Comparison of ENCODE assay signal across 8 cellular contexts in the genomic region with DNA sequence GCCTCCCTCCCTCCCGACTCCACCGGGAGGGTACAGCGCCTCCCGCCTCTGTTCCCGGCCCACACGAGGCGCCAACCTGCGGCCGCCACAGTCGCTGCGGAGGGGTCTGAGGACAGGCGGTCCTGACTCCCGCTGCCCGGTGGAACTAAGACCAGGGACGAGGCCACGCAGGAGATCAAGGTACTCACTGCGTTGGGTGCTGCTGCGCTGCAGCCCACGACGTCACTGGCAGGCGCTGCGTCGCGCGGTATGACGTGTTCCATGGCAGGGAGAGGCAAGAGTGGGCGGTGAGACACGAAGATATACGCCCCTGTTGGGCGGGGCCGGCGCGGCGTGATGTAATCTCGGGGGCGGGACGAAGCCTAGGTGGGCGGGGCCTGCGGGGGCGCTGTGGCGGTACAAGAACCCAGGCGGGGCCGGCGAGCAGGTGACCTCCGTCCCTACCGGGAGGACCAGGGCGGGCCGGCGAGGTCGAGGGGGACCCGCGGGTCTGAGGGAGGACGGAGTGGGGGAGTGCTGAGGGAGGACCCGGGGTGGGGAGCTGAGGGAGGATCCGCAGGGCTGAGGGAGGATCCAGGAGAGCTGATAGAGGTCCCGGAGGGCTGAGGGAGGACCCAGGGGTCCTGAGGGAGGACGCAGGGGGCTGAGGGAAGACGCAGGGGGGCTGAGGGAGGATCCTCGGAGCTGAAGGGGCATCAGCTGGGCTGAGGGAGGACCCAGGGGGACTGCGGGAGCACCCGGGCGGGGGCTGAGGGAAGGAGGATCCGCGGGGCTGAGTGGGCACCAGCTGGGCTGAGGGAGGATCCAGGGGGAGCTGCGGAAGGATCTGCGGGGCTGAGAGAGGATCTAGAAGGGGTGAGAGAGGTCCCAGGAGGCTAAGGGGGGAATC. TPM values are rescaled to one million over a fixed set of nuclear protein-coding genes. Genes with fewer than 3 reads are reported as not detected.
DNase-seq lines count a peak whose midpoint lies in the region; ATAC-seq and TF ChIP-seq lines count a peak whose summit lies in the region.

A gene (minus strand): TSS at position 227 of the 889 bp plus-strand sequence. CDS start 1,039 bp downstream, outside the sequence.

- H3K14ac ChIP-seq in H9 (ENCODE audit: insufficient read depth, low read length) = peak within 1 kb of the TSS; percentile 92

- WGBS in H9 (ENCODE audit: extremely low coverage, insufficient read length, low lambda C conversion rate) = no CpG with 5 or more reads among the region's 66 CpGs

- peaks cover 10% of the 10 kb centered on the region for H3K23me2 ChIP-seq in H9 (ENCODE audit: insufficient read length, low read depth, low read length, poor library complexity, severe bottlenecking)

- no peaks in the 10 kb centered on the region for H4K20me1 ChIP-seq in H9 (ENCODE audit: control insufficient read depth, insufficient read depth, insufficient read length)

- H2AFZ ChIP-seq in H9 (ENCODE audit: low read length) = no peak within 1 kb of the TSS

- H4K8ac ChIP-seq in H9 (replicated peaks; ENCODE audit: insufficient read length, low read depth, low read length) = no peak within 1 kb of the TSS

- H3K4me3 ChIP-seq in fibroblast of the aortic adventitia (ENCODE audit: low read depth, low read length) = peak within 1 kb of the TSS; percentile 98

- H3K27ac Mint-ChIP-seq in H9 (peak within 1 kb of the TSS; percentile 84 to 90 (median 89); a peak in 4 of 7 replicates), nephron progenitor cell (peak within 1 kb of the TSS; percentile 95)
- H3K27ac Mint-ChIP-seq in stimulated activated naive CD8-positive, alpha-beta T cell treated with anti-CD3 and anti-CD28 coated beads, Interleukin-15, amount 100 ng/mL, for 72 hours = peak within 1 kb of the TSS; percentile 97 to 98

- H4K5ac ChIP-seq in H9 (ENCODE audit: insufficient read length, low read depth, low read length) = no peak within 1 kb of the TSS

- no peaks in the 10 kb centered on the region for H3K9me3 Mint-ChIP-seq in H9
- H3K9me3 Mint-ChIP-seq in nephron progenitor cell = no peaks in the 10 kb centered on the region
- no peaks in the 10 kb centered on the region for H3K9me3 Mint-ChIP-seq in stimulated activated naive CD8-positive, alpha-beta T cell treated with anti-CD3 and anti-CD28 coated beads, Interleukin-15, amount 100 ng/mL, for 72 hours

- H3K4me3 Mint-ChIP-seq in H9 (peak within 1 kb of the TSS; percentile 88 to 95), nephron progenitor cell (peak within 1 kb of the TSS; percentile 95)
- peak within 1 kb of the TSS; percentile 93 to 96 for H3K4me3 Mint-ChIP-seq in stimulated activated naive CD8-positive, alpha-beta T cell treated with anti-CD3 and anti-CD28 coated beads, Interleukin-15, amount 100 ng/mL, for 72 hours

- H2BK5ac ChIP-seq in H9 (ENCODE audit: insufficient read length, low read length) = no peak within 1 kb of the TSS

- no peak within 1 kb of the TSS for H2BK15ac ChIP-seq in H9 (ENCODE audit: low read depth, low read length)

- peak within 1 kb of the TSS; percentile 86 for H3K18ac ChIP-seq in H9 (ENCODE audit: insufficient read length, low read depth, low read length)

- H3K27me3 ChIP-seq in H9 (ENCODE audit: insufficient read depth, low read length) = no peaks in the 10 kb centered on the region

- H2BK120ac ChIP-seq in H9 (ENCODE audit: low read depth, low read length, poor library complexity, severe bottlenecking) = no peak within 1 kb of the TSS

- no peaks in the 10 kb centered on the region for H3K79me2 ChIP-seq in H9 (ENCODE audit: insufficient read depth, low read length)

- H3K27me3 Mint-ChIP-seq in H9 (ENCODE audit: low read depth) (peaks cover 16% of the 10 kb centered on the region), nephron progenitor cell (ENCODE audit: low read depth, poor library complexity) (peaks cover 24% of the 10 kb centered on the region)
- H3K27me3 Mint-ChIP-seq in stimulated activated naive CD8-positive, alpha-beta T cell treated with anti-CD3 and anti-CD28 coated beads, Interleukin-15, amount 100 ng/mL, for 72 hours = no peaks in the 10 kb centered on the region

- H4K91ac ChIP-seq in H9 (ENCODE audit: insufficient read length, low read depth, low read length) = no peak within 1 kb of the TSS

- H3K27ac ChIP-seq in H9 (ENCODE audit: insufficient read length, low read depth, low read length) = no peak within 1 kb of the TSS

- no peak within 1 kb of the TSS for H3T11ph ChIP-seq in H9 (ENCODE audit: low read length)

- H2AK5ac ChIP-seq in H9 (ENCODE audit: insufficient read length, low read length) = no peak within 1 kb of the TSS

- H3K36me3 Mint-ChIP-seq in H9 (ENCODE audit: insufficient read depth in 1 of 3, low read depth in 3 of 3) (peaks cover 15 to 19% (median 16%) of the 10 kb centered on the region in 3 experiments; a peak in 6 of 7 replicates), nephron progenitor cell (ENCODE audit: low read depth) (no peaks in the 10 kb centered on the region)

- peaks cover 3% of the 10 kb centered on the region for H3K79me1 ChIP-seq in H9 (ENCODE audit: insufficient read depth, low read depth, low read length, poor library complexity, severe bottlenecking)

- no peak within 1 kb of the TSS for H2BK12ac ChIP-seq in H9 (ENCODE audit: insufficient read length, low read depth, low read length)

- DNase-seq in ELR (ENCODE audit: low read depth) = peak; percentile 96
- peak; percentile 98 for DNase-seq in H9
- DNase-seq in M059J (ENCODE audit: low read depth) = peak; percentile 93
- peak; percentile 87 to 88 for DNase-seq in SHP77 (lab: John Stamatoyannopoulos, UW)
- peak; percentile 98 for DNase-seq in activated effector memory CD4-positive, alpha-beta T cell treated with Interleukin-2 at 50 U/mL for 16 hours
- peak; percentile 94 for DNase-seq in fibroblast of the aortic adventitia (ENCODE audit: low read depth)
- peak; percentile 99 for DNase-seq in nephron progenitor cell
- peak; percentile 98 for DNase-seq in stimulated activated naive CD8-positive, alpha-beta T cell treated with anti-CD3 and anti-CD28 coated beads, Interleukin-15, amount 100 ng/mL, for 72 hours

- no peaks in the 10 kb centered on the region for H3K9me3 ChIP-seq in H9 (ENCODE audit: control insufficient read depth, low read depth, low read length)

- ATAC-seq in stimulated activated naive CD8-positive, alpha-beta T cell treated with anti-CD3 and anti-CD28 coated beads, Interleukin-15, amount 100 ng/mL, for 72 hours = peak; percentile 96

- TF ChIP-seq CTCF in H9 (conservative IDR thresholded peaks at IDR 0.05) (0 out of 3 replicates have a peak, but pooled peaks have one; percentile 17), fibroblast of the aortic adventitia (IDR thresholded peaks at IDR 0.05; ENCODE audit: insufficient read depth, low read length) (no peak), nephron progenitor cell (IDR thresholded peaks at IDR 0.05) (no peak)

- H2BK20ac ChIP-seq in H9 (ENCODE audit: low read depth, low read length, poor library complexity, severe bottlenecking) = no peak within 1 kb of the TSS

- peak within 1 kb of the TSS; percentile 1 for H3K56ac ChIP-seq in H9 (ENCODE audit: insufficient read length, low read depth, low read length)

- H3K4ac ChIP-seq in H9 (ENCODE audit: low read depth, low read length) = no peak within 1 kb of the TSS

- no peak within 1 kb of the TSS for H3K23ac ChIP-seq in H9 (ENCODE audit: insufficient read length, low read depth, low read length)

- H3K9ac ChIP-seq in H9 (ENCODE audit: extremely low read depth, insufficient read length, low read length) = peak within 1 kb of the TSS; percentile 84

- peaks cover 15 to 17% of the 10 kb centered on the region in 2 experiments for H3K4me1 Mint-ChIP-seq in H9
- peaks cover 28% of the 10 kb centered on the region for H3K4me1 Mint-ChIP-seq in nephron progenitor cell
- peaks cover 42% of the 10 kb centered on the region for H3K4me1 Mint-ChIP-seq in stimulated activated naive CD8-positive, alpha-beta T cell treated with anti-CD3 and anti-CD28 coated beads, Interleukin-15, amount 100 ng/mL, for 72 hours

- peak within 1 kb of the TSS; percentile 87 for H3K4me2 ChIP-seq in H9 (ENCODE audit: insufficient read depth, insufficient read length, low read length)

- no peaks in the 10 kb centered on the region for H3K4me1 ChIP-seq in H9 (ENCODE audit: insufficient read depth, low read length)

RNA-seq across cellular contexts. Expression of the gene that starts here (rescaled TPM):
- total RNA-seq in H9 (2021) (56.9 and 62.3 TPM in 2 replicates), fibroblast of the aortic adventitia (ENCODE audit: low replicate concordance) (32.5 and 74.1 TPM in 2 replicates)
- 83.3 and 99.3 TPM in 2 replicates for total RNA-seq in M059J (2014; rRNA removed; shearing (Covaris generic))
